Comparison of ENCODE assay signal across 8 cellular contexts in genomic region chr2:47907097-47907781, GRCh38.
DNase-seq lines count a peak whose midpoint lies in the region; ATAC-seq and TF ChIP-seq lines count a peak whose summit lies in the region.

No MANE protein-coding gene starts in this region.

- H3K36me3 Mint-ChIP-seq in nephron (ENCODE audit: low read depth), result no peaks in the 10 kb centered on the region

- peak overlapping the region; percentile 87 to 89 (median 89) for H3K4me3 Mint-ChIP-seq in nephron

- peaks cover 20% of the 10 kb centered on the region for H3K4me1 Mint-ChIP-seq in nephron

- peak overlapping the region; percentile 60 for H3K4me3 ChIP-seq in WI38 (ENCODE audit: low read depth, low read length)

- ATAC-seq in HG02840 (IDR thresholded peaks at IDR 0.05; ENCODE audit: low FRiP score, unreplicated experiment) (no peak), GM19351 (IDR thresholded peaks at IDR 0.05; ENCODE audit: unreplicated experiment) (no peak)

- H3K27ac Mint-ChIP-seq in nephron, result peak overlapping the region; percentile 94 to 98 (median 98)

- peak; percentile 20 for DNase-seq in NCI-H510A (lab: John Stamatoyannopoulos, UW)
- DNase-seq in NCI-H510A treated with DMSO at 0.1 percent for 48 hours (lab: John Stamatoyannopoulos, UW), result no peak
- DNase-seq in effector CD4-positive, alpha-beta T cell, result peak; percentile 42
- DNase-seq in Ammon's horn (ENCODE audit: low spot score), result no peak

- no peaks in the 10 kb centered on the region for H3K27me3 Mint-ChIP-seq in nephron (ENCODE audit: low read depth)

- H3K9me3 Mint-ChIP-seq in nephron, result no peaks in the 10 kb centered on the region

- TF ChIP-seq CTCF in WI38 (IDR thresholded peaks at IDR 0.05; ENCODE audit: low read depth, low read length), result no peak
- no peak for TF ChIP-seq CTCF in nephron (IDR thresholded peaks at IDR 0.05; ENCODE audit: unreplicated experiment in 3 of 3)

Comparison
In these comparisons a context has a peak if more than half of its experiments do, and no peak if none do; other contexts are left out.
1. DNase-seq: peak in NCI-H510A (single experiment) and effector CD4-positive, alpha-beta T cell (single experiment); none in NCI-H510A treated with DMSO at 0.1 percent for 48 hours (single experiment) and Ammon's horn (single experiment).